19 cellular contexts compared by ENCODE assay signal in genomic region chr2:128270306-128271185, GRCh38. TPM values are rescaled to one million over a fixed set of nuclear protein-coding genes. Genes with fewer than 3 reads are reported as not detected.
DNase-seq lines count a peak whose midpoint lies in the region; ATAC-seq and TF ChIP-seq lines count a peak whose summit lies in the region.
"Had no signal": no experiment of that assay in that cellular context is flagged by ENCODE, and none has a peak within 500 bp of the region (broad histone marks: within the 10 kb centered on the region; RNA-seq: fewer than 3 reads in every experiment).

No MANE protein-coding gene starts in this region.

- H3K27ac ChIP-seq in RWPE2 (ENCODE audit: poor library complexity, severe bottlenecking), result no peak overlapping the region
- H3K27ac ChIP-seq in osteoblast (ENCODE audit: low read depth, low read length), result no peak overlapping the region
- H3K27ac ChIP-seq: HL-60, neural progenitor cell, SJSA1 had no signal

- H3K4me1 ChIP-seq in RWPE2 (ENCODE audit: insufficient read depth, poor library complexity, severe bottlenecking) (no peaks in the 10 kb centered on the region), osteoblast (ENCODE audit: insufficient read depth, low read length) (no peaks in the 10 kb centered on the region)
- H3K4me1 ChIP-seq: neural progenitor cell, SJSA1 had no signal

- peak; percentile 44 for DNase-seq in CD14-positive monocyte (ENCODE audit: low spot score)
- peak; percentile 42 for DNase-seq in RWPE2 (ENCODE audit: low spot score)
- DNase-seq in left ventricle myocardium superior, result no peak
- DNase-seq in osteoblast (ENCODE audit: insufficient read length, low spot score, missing footprints), result peak; percentile 59
- no peak for DNase-seq in stimulated activated naive CD4-positive, alpha-beta T cell (lab: John Stamatoyannopoulos, UW)
- no peak for DNase-seq in NCI-H345 (lab: John Stamatoyannopoulos, UW)
- DNase-seq: activated CD4-positive, alpha-beta memory T cell treated with anti-CD3 and anti-CD28 coated beads, Interleukin-2, amount 10 ng/mL, durations not matched to agents 7 days and 5 days; activated naive CD4-positive, alpha-beta T cell treated with anti-CD3 and anti-CD28 coated beads, Interleukin-2, amount 10 ng/mL, durations not matched to agents 7 days and 5 days; cerebellar nuclear complex; effector memory CD4-positive, alpha-beta T cell; IMR-90; NCI-H1417 treated with DMSO at 0.1 percent for 48 hours; NCI-H748 treated with DMSO at 0.1 percent for 48 hours; stimulated activated CD8-positive, alpha-beta memory T cell treated with anti-CD3 and anti-CD28 coated beads, Interleukin-4, amount 100 ng/mL, for 48 hours had no signal

- H3K27ac Mint-ChIP-seq in CD14-positive monocyte, result peak overlapping the region in 1 of 7 donors; percentile 23
- H3K27ac Mint-ChIP-seq: activated CD4-positive, alpha-beta memory T cell treated with anti-CD3 and anti-CD28 coated beads, Interleukin-2, amount 10 ng/mL, durations not matched to agents 7 days and 5 days; activated naive CD4-positive, alpha-beta T cell treated with anti-CD3 and anti-CD28 coated beads, Interleukin-2, amount 10 ng/mL, durations not matched to agents 7 days and 5 days; neural progenitor cell; T-helper 17 cell had no signal

- no peaks in the 10 kb centered on the region for H3K4me1 Mint-ChIP-seq in CD14-positive monocyte
- H3K4me1 Mint-ChIP-seq: neural progenitor cell had no signal

- no peak overlapping the region for H3K4me3 ChIP-seq in RWPE2 (ENCODE audit: severe bottlenecking)
- H3K4me3 ChIP-seq in osteoblast (ENCODE audit: insufficient read depth, low read length), result no peak overlapping the region
- H3K4me3 ChIP-seq: neural progenitor cell, SJSA1 had no signal

- H3K9me3 Mint-ChIP-seq in CD14-positive monocyte, result peaks cover 8 to 17% (median 14%) of the 10 kb centered on the region in 7 donors

- no peaks in the 10 kb centered on the region for H3K79me2 ChIP-seq in osteoblast (ENCODE audit: insufficient read depth, low read length)

- 0 out of 2 replicates have a peak, but pooled peaks cover 7% of the 10 kb centered on the region for H3K36me3 ChIP-seq in RWPE2 (ENCODE audit: low read depth)
- no peaks in the 10 kb centered on the region for H3K36me3 ChIP-seq in osteoblast (ENCODE audit: insufficient read depth, low read length)
- H3K36me3 ChIP-seq: neural progenitor cell had no signal

- intact Hi-C loops in CD14-positive monocyte (cut with micrococcal nuclease) (no loop called here), left ventricle myocardium superior (cut with micrococcal nuclease) (no loop called here)

- H3K27me3 Mint-ChIP-seq in CD14-positive monocyte (ENCODE audit: low read depth in 3 of 3), result peaks cover 0 to 2% (median 0%) of the 10 kb centered on the region in 3 donors
- H3K27me3 Mint-ChIP-seq: activated CD4-positive, alpha-beta memory T cell treated with anti-CD3 and anti-CD28 coated beads, Interleukin-2, amount 10 ng/mL, durations not matched to agents 7 days and 5 days; activated naive CD4-positive, alpha-beta T cell treated with anti-CD3 and anti-CD28 coated beads, Interleukin-2, amount 10 ng/mL, durations not matched to agents 7 days and 5 days; T-helper 17 cell had no signal

- H3K4me2 ChIP-seq in osteoblast (ENCODE audit: insufficient read depth, low read length), result no peak overlapping the region
- H3K4me2 ChIP-seq: neural progenitor cell had no signal

- H3K36me3 Mint-ChIP-seq in CD14-positive monocyte, result peaks cover 21 to 34% of the 10 kb centered on the region in 2 donors

- H3K27me3 ChIP-seq in RWPE2 (ENCODE audit: insufficient read depth, poor library complexity, severe bottlenecking) (no peaks in the 10 kb centered on the region), osteoblast (ENCODE audit: insufficient read depth, low read length) (no peaks in the 10 kb centered on the region)
- H3K27me3 ChIP-seq: neural progenitor cell, SJSA1 had no signal

- no peak for ATAC-seq in RWPE2 (ENCODE audit: low read depth)
- ATAC-seq in left ventricle myocardium superior, result peak; percentile 20
- ATAC-seq in GM21619 (IDR thresholded peaks at IDR 0.05; ENCODE audit: unreplicated experiment), result no peak
- ATAC-seq: T-helper 17 cell had no signal

- peaks cover 15% of the 10 kb centered on the region for H4K20me1 ChIP-seq in osteoblast (ENCODE audit: insufficient read depth, low read length)

- H3K4me3 Mint-ChIP-seq in CD14-positive monocyte, result no peak overlapping the region
- H3K4me3 Mint-ChIP-seq: activated CD4-positive, alpha-beta memory T cell treated with anti-CD3 and anti-CD28 coated beads, Interleukin-2, amount 10 ng/mL, durations not matched to agents 7 days and 5 days; activated naive CD4-positive, alpha-beta T cell treated with anti-CD3 and anti-CD28 coated beads, Interleukin-2, amount 10 ng/mL, durations not matched to agents 7 days and 5 days; neural progenitor cell; T-helper 17 cell had no signal

- H3K9me3 ChIP-seq in RWPE2 (ENCODE audit: severe bottlenecking) (no peaks in the 10 kb centered on the region), osteoblast (ENCODE audit: low read depth, low read length) (no peaks in the 10 kb centered on the region)

- H2AFZ ChIP-seq in osteoblast (ENCODE audit: low read length), result no peak overlapping the region
- H2AFZ ChIP-seq: neural progenitor cell had no signal

- TF ChIP-seq CTCF in CD14-positive monocyte (IDR thresholded peaks at IDR 0.05) (no peak), RWPE2 (IDR thresholded peaks at IDR 0.05; ENCODE audit: poor library complexity, severe bottlenecking) (no peak), osteoblast (IDR thresholded peaks at IDR 0.05; ENCODE audit: extremely low read depth, low read depth, low read length) (no peak)

RNA-seq across cellular contexts. Expression of gene HS6ST1, which starts 48.1 kb away (rescaled TPM):
- 1 to 10 TPM; 2.9 to 4.0 TPM for polyA plus RNA-seq in CD14-positive monocyte
- 35.2 TPM for total RNA-seq in left ventricle myocardium superior
- total RNA-seq in osteoblast, result 16.5 and 18.8 TPM in 2 replicates

Comparison
In these comparisons a context has a peak if more than half of its experiments do, and no peak if none do; other contexts are left out.
1. DNase-seq: peak in CD14-positive monocyte (single experiment), RWPE2 (single experiment) and osteoblast (single experiment); none in left ventricle myocardium superior (single experiment), stimulated activated naive CD4-positive, alpha-beta T cell (0 of 6) and NCI-H345 (single experiment).